Comparison of ENCODE assay signal across 17 cellular contexts in genomic region chr17:16075949-16076348, GRCh38.
"Had no signal": no experiment of that assay in that cellular context is flagged by ENCODE, and none has a peak within 500 bp of the region (broad histone marks: within the 10 kb centered on the region; RNA-seq: fewer than 3 reads in every experiment).

No MANE protein-coding gene starts in this region.

- H3K27ac Mint-ChIP-seq: nephron, type B pancreatic cell had no signal

- H3K9me3 Mint-ChIP-seq: naive B cell, nephron, type B pancreatic cell had no signal

- ATAC-seq: esophagus mucosa, gastrocnemius medialis, heart right ventricle had no signal

- DNase-seq: effector CD8-positive, alpha-beta T cell; gastrocnemius medialis; heart right ventricle; hypothalamus; kidney glomerular epithelial cell; mesendoderm; naive B cell; sigmoid colon; stimulated activated CD4-positive, alpha-beta T cell treated with anti-CD3 and anti-CD28 coated beads, Interleukin-12 subunit alpha, Interleukin-12 subunit beta, amount 100 ng/mL, for 4 hours; stimulated activated naive CD4-positive, alpha-beta T cell had no signal

- H3K4me1 ChIP-seq: gastrocnemius medialis, heart right ventricle, sigmoid colon had no signal

- H3K27ac ChIP-seq: coronary artery, gastrocnemius medialis, heart right ventricle, sigmoid colon, skin epidermis had no signal

- H3K27me3 ChIP-seq: gastrocnemius medialis, heart right ventricle, sigmoid colon had no signal

- H3K9me3 ChIP-seq: gastrocnemius medialis, heart right ventricle, sigmoid colon had no signal

- H3K27me3 Mint-ChIP-seq: naive B cell, type B pancreatic cell had no signal

- H3K4me1 Mint-ChIP-seq: nephron had no signal

- H3K4me3 ChIP-seq: coronary artery, gastrocnemius medialis, heart right ventricle, sigmoid colon, skin epidermis had no signal

- FAIRE-seq: islet of Langerhans, urothelium cell line had no signal

- H3K4me3 Mint-ChIP-seq: naive B cell, nephron, type B pancreatic cell had no signal
